In the genomic region with DNA sequence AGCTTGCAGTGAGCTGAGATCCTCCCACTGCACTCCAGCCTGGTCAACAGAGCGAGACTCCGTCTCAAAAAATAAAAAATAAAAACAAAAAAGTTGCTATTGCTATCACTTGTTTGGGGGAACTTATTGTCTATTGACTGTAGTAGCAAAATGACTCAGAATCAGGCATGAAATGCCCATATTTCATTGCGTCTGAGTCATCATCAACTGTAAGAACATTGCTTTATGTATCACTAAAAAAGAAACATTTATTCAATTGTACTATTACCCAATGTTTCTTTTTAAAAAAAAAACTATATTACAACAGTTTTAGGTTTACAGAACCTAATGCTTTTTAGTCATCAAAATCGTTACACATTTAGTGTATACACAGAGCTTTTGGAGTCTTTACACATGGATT, we compare ENCODE assay signal across 19 cellular contexts.
DNase-seq lines count a peak whose midpoint lies in the region; ATAC-seq and TF ChIP-seq lines count a peak whose summit lies in the region.
"Had no signal": no experiment of that assay in that cellular context is flagged by ENCODE, and none has a peak within 500 bp of the region (broad histone marks: within the 10 kb centered on the region; RNA-seq: fewer than 3 reads in every experiment).

No MANE protein-coding gene starts in this region.

- H4K8ac ChIP-seq in mesendoderm (ENCODE audit: low read depth, low read length) = no peak overlapping the region

- H3K79me2 ChIP-seq in mesendoderm (ENCODE audit: control insufficient read depth, insufficient read depth, low read length) = no peaks in the 10 kb centered on the region

- DNase-seq in AG10803 (ENCODE audit: low read depth) (peak; percentile 63), LHCN-M2 (ENCODE audit: low read depth) (peak; percentile 87), astrocyte of the spinal cord (ENCODE audit: low read depth, low spot score) (peak; percentile 39), hepatic stellate cell (ENCODE audit: low spot score) (peak; percentile 41), mesendoderm (no peak), NCI-H510A (lab: John Stamatoyannopoulos, UW) (no peak)
- DNase-seq in stimulated activated CD8-positive, alpha-beta memory T cell treated with anti-CD3 and anti-CD28 coated beads, Interleukin-4, amount 100 ng/mL, for 48 hours = no peak
- DNase-seq: activated CD4-positive, alpha-beta T cell treated with anti-CD3 and anti-CD28 coated beads, Interleukin-2, amount 50 U/mL, for 48 hours; DND-41; head of caudate nucleus; kidney; NCI-H1105; NCI-H2171 treated with DMSO at 0.1 percent for 48 hours; posterior cingulate gyrus; testis had no signal

- H2BK120ac ChIP-seq in mesendoderm (ENCODE audit: low read depth, low read length) = no peak overlapping the region

- no peak for ATAC-seq in GM21367 (IDR thresholded peaks at IDR 0.05; ENCODE audit: unreplicated experiment)
- ATAC-seq: activated T-helper 17 cell treated with anti-CD3 and anti-CD28 coated beads, Interleukin-2, amount 50 U/mL, for 72 hours; HepG2 had no signal

- no peak overlapping the region for H3K4me3 ChIP-seq in AG10803 (ENCODE audit: low read length)
- no peak overlapping the region for H3K4me3 ChIP-seq in astrocyte of the spinal cord (ENCODE audit: low read depth, low read length)
- no peak overlapping the region for H3K4me3 ChIP-seq in mesendoderm (ENCODE audit: low read length)
- H3K4me3 ChIP-seq: BLaER1 treated with 17β-estradiol and CSF1 and Interleukin-3, amounts not matched to agents 10 nM and 100 nM; testis had no signal

- H3K4ac ChIP-seq in mesendoderm (ENCODE audit: low read depth, low read length) = no peak overlapping the region

- no peaks in the 10 kb centered on the region for H3K79me1 ChIP-seq in mesendoderm (ENCODE audit: low read length)

- H3K4me2 ChIP-seq in mesendoderm (ENCODE audit: low read length) = no peak overlapping the region
- H3K4me2 ChIP-seq: BLaER1 treated with 17β-estradiol and CSF1 and Interleukin-3, amounts not matched to agents 10 nM and 100 nM had no signal

- H2BK15ac ChIP-seq in mesendoderm (replicated peaks; ENCODE audit: low read depth) = no peak overlapping the region

- no peak overlapping the region for H3K9ac ChIP-seq in mesendoderm (ENCODE audit: low read length)
- H3K9ac ChIP-seq: BLaER1 treated with 17β-estradiol and CSF1 and Interleukin-3, amounts not matched to agents 10 nM and 100 nM had no signal

- H2AK5ac ChIP-seq in mesendoderm (ENCODE audit: low read length) = no peak overlapping the region

- no peak overlapping the region for H4K5ac ChIP-seq in mesendoderm (ENCODE audit: low read length)

- H3K18ac ChIP-seq in mesendoderm (ENCODE audit: low read length) = no peak overlapping the region

- H3K56ac ChIP-seq in mesendoderm (ENCODE audit: low read length) = no peak overlapping the region

- no CpG with 5 or more reads among the region's 4 CpGs for WGBS in mesendoderm (ENCODE audit: extremely low coverage, insufficient coverage, low lambda C conversion rate)

- H3K23ac ChIP-seq in mesendoderm (ENCODE audit: low read length) = no peak overlapping the region

- TF ChIP-seq CTCF in AG10803 (conservative IDR thresholded peaks at IDR 0.05; ENCODE audit: low read length) (no peak), astrocyte of the spinal cord (IDR thresholded peaks at IDR 0.05; ENCODE audit: low read depth, low read length) (no peak)

- in situ Hi-C loops in astrocyte of the spinal cord (cut with HindIII; ENCODE audit: low sequenced_read_pairs) = no loop called here

- no peak overlapping the region for H2BK5ac ChIP-seq in mesendoderm (ENCODE audit: low read length)

- H3K36me3 ChIP-seq in mesendoderm (ENCODE audit: control insufficient read depth, insufficient read depth, low read length) = no peaks in the 10 kb centered on the region
- H3K36me3 ChIP-seq: BLaER1 treated with 17β-estradiol and CSF1 and Interleukin-3, amounts not matched to agents 10 nM and 100 nM had no signal

- H3K4me1 ChIP-seq in mesendoderm (ENCODE audit: control insufficient read depth, low read depth, low read length) = no peaks in the 10 kb centered on the region
- H3K4me1 ChIP-seq: BLaER1 treated with 17β-estradiol and CSF1 and Interleukin-3, amounts not matched to agents 10 nM and 100 nM; testis had no signal

- no peaks in the 10 kb centered on the region for H3K27me3 ChIP-seq in mesendoderm (ENCODE audit: insufficient read depth, low read length, poor library complexity)
- H3K27me3 ChIP-seq: BLaER1 treated with 17β-estradiol and CSF1 and Interleukin-3, amounts not matched to agents 10 nM and 100 nM; testis had no signal

- no peak overlapping the region for H3K27ac ChIP-seq in mesendoderm (ENCODE audit: low read depth, low read length)
- H3K27ac ChIP-seq: testis had no signal

Comparison
In these comparisons a context has a peak if more than half of its experiments do, and no peak if none do; other contexts are left out.
1. DNase-seq: peak in AG10803 (single experiment), LHCN-M2 (single experiment), astrocyte of the spinal cord (single experiment) and hepatic stellate cell (single experiment); none in stimulated activated CD8-positive, alpha-beta memory T cell treated with anti-CD3 and anti-CD28 coated beads, Interleukin-4, amount 100 ng/mL, for 48 hours (single experiment), mesendoderm (single experiment) and NCI-H510A (single experiment).